Comparison of ENCODE assay signal across 1 cellular context in the genomic region with DNA sequence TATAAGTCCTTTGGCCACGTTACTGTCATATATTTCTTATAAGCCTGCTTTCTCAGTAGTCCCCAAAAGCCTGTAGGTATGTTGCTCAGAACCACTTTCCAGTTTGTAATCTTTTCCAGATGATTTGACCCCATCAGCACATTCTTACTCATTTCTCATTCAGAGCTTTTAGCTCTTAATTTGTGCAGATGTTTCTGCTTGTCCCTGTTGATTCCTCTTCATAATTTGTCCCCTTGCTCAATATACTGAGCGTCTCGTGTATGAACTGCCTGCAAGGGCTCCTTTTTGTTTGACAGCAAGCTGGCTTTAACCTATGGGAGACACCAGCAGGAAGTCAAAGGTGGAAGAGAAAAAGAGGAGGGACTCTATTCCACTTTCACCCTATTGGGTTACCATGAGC.
TF ChIP-seq lines count a peak whose summit lies in the region.

No MANE protein-coding gene starts in this region.

TF ChIP-seq in GM23338, 12 proteins besides CTCF, POLR2A, EP300 and RAD21 (continued from another document):
- TF ChIP-seq POLR2AphosphoS5 (IDR thresholded peaks at IDR 0.05; ENCODE audit: low read depth) (no peak), EZH2phosphoT487 (IDR thresholded peaks at IDR 0.05; ENCODE audit: unreplicated experiment) (no peak)
TF ChIP-seq in GM23338: peak in this region for 0.
